Comparison of ENCODE assay signal across 1 cellular context in the genomic region with DNA sequence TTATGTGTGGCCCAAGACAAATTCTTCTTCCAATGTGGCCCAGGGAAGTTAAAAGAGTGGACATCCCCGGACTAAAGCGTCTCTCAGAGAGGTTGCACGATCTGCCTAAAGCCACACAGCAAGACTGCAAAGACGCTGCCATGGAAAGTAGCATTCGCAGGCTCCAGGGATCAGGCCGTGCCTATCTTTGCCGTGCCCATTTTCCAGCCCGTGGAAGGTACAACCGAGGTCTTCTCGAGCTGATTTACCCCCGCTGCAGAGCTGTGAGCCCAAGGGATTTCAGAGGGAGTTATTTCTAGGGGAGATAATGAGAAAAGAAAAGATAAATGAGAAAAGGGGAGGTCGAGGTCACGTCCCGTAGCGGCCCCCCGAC.
TF ChIP-seq lines count a peak whose summit lies in the region.

No MANE protein-coding gene starts in this region.

TF ChIP-seq in SK-N-SH treated with all-trans-retinoic acid at 6 μM for 48 hours, 23 proteins besides CTCF, POLR2A, EP300 and RAD21 (continued from another document):
- TF ChIP-seq, protein P1, sequence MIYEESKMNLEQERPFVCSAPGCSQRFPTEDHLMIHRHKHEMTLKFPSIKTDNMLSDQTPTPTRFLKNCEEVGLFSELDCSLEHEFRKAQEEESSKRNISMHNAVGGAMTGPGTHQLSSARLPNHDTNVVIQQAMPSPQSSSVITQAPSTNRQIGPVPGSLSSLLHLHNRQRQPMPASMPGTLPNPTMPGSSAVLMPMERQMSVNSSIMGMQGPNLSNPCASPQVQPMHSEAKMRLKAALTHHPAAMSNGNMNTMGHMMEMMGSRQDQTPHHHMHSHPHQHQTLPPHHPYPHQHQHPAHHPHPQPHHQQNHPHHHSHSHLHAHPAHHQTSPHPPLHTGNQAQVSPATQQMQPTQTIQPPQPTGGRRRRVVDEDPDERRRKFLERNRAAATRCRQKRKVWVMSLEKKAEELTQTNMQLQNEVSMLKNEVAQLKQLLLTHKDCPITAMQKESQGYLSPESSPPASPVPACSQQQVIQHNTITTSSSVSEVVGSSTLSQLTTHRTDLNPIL (CRISPR knock-in tag; IDR thresholded peaks at IDR 0.05; ENCODE audit: low read depth): no peak
